ENCODE assay signal across 14 cellular contexts in the genomic region with DNA sequence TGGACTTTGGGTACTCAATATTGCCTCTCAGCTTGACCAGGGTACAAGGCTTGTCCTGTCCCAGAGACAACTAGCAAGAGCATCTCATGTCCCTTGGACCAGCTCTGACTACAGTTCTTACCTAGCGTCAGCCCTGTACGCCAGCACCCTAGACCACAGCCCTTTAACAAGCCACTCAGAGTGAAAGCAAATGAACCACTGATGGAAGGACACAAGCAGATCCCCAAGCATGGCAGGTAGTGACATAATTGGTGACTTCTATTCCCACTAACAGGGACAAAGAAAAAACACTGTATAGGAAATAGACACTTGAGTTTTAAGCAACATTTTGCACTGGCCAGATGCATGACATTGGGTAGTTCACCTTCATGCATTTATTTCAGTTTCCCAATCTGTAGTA. TPM values are rescaled to one million over a fixed set of nuclear protein-coding genes. Genes with fewer than 3 reads are reported as not detected.
DNase-seq lines count a peak whose midpoint lies in the region; ATAC-seq and TF ChIP-seq lines count a peak whose summit lies in the region.
"Had no signal": no experiment of that assay in that cellular context is flagged by ENCODE, and none has a peak within 500 bp of the region (broad histone marks: within the 10 kb centered on the region; RNA-seq: fewer than 3 reads in every experiment).

No MANE protein-coding gene starts in this region.

- intact Hi-C loops in sigmoid colon (cut with DNase I), result no loop called here
- intact Hi-C loops in gastrocnemius medialis (cut with DNase I; ENCODE audit: low total_unique reads), result no loop called here

- H3K9me3 ChIP-seq in sigmoid colon (no peaks in the 10 kb centered on the region), gastrocnemius medialis (no peaks in the 10 kb centered on the region)

- H3K4me1 ChIP-seq in sigmoid colon (no peaks in the 10 kb centered on the region), gastrocnemius medialis (no peaks in the 10 kb centered on the region)

- peak; percentile 83 for ATAC-seq in GM18505 (IDR thresholded peaks at IDR 0.05; ENCODE audit: unreplicated experiment)
- peak; percentile 93 for ATAC-seq in GM19395 (IDR thresholded peaks at IDR 0.05; ENCODE audit: unreplicated experiment)
- ATAC-seq in HG02763 (IDR thresholded peaks at IDR 0.05; ENCODE audit: unreplicated experiment), result peak; percentile 84
- peak; percentile 71 for ATAC-seq in HG03457 (IDR thresholded peaks at IDR 0.05; ENCODE audit: unreplicated experiment)
- no peak for ATAC-seq in HG02973 (IDR thresholded peaks at IDR 0.05; ENCODE audit: unreplicated experiment)
- ATAC-seq in gastrocnemius medialis, result no peak

- no peaks in the 10 kb centered on the region for H3K36me3 ChIP-seq in sigmoid colon
- no peaks in the 10 kb centered on the region for H3K36me3 ChIP-seq in gastrocnemius medialis

- TF ChIP-seq EP300 in sigmoid colon (IDR thresholded peaks at IDR 0.05), result no peak

- WGBS in sigmoid colon, 2 donors, result 84 to 91% methylated on average over 2 of the region's 2 CpGs

- H3K4me3 ChIP-seq in sigmoid colon (no peak overlapping the region), gastrocnemius medialis (no peak overlapping the region)
- H3K4me3 ChIP-seq: PC-9 had no signal

- in situ Hi-C loops in gastrocnemius medialis (cut with MboI; ENCODE audit: low sequenced_read_pairs in 4 of 4), result loop anchor here in 1 of 4 donors (10.0 kb wide), 1 partner anchor 181 kb away; no protein-coding TSS in a partner anchor

- TF ChIP-seq POLR2A in GM18505 (IDR thresholded peaks at IDR 0.05; ENCODE audit: borderline replicate concordance, extremely low read depth, insufficient read depth, insufficient read length) (no peak), sigmoid colon (IDR thresholded peaks at IDR 0.05) (no peak), gastrocnemius medialis (IDR thresholded peaks at IDR 0.05) (no peak)

- TF ChIP-seq CTCF in sigmoid colon (IDR thresholded peaks at IDR 0.05) (no peak), gastrocnemius medialis (IDR thresholded peaks at IDR 0.05 in 4 of 5, conservative IDR thresholded peaks at IDR 0.05 in 1 of 5) (no peak)

- H3K27ac ChIP-seq in sigmoid colon (no peak overlapping the region), gastrocnemius medialis (no peak overlapping the region)
- H3K27ac ChIP-seq: PC-9 had no signal

- DNase-seq in A172 (ENCODE audit: low spot score), result no peak
- no peak for DNase-seq in sigmoid colon
- no peak for DNase-seq in gastrocnemius medialis
- DNase-seq: activated CD8-positive, alpha-beta memory T cell treated with anti-CD3 and anti-CD28 coated beads, Interleukin-2, amount 50 U/mL, for 48 hours; Calu3; hippocampal formation; NCI-H1092 treated with DMSO at 0.1 percent for 48 hours; NCI-H510A; PC-9 had no signal

- H3K27me3 ChIP-seq in sigmoid colon, result no peaks in the 10 kb centered on the region
- no peaks in the 10 kb centered on the region for H3K27me3 ChIP-seq in gastrocnemius medialis

RNA-seq across cellular contexts. Expression of gene LRCH1, which starts 8.8 kb away (rescaled TPM):
- 4.9 and 5.0 TPM in 2 replicates for total RNA-seq in A172 (2014; rRNA removed; shearing (Covaris generic))
- total RNA-seq in sigmoid colon (10 to 100 TPM; 32.4 to 54.0 (median 40.7) TPM), gastrocnemius medialis (1 to 10 TPM; 3.4 to 5.0 (median 3.9) TPM)
- polyA plus RNA-seq in sigmoid colon, result 1 to 10 TPM; 4.2 to 8.4 (median 5.1) TPM

Comparison
In these comparisons a context has a peak if more than half of its experiments do, and no peak if none do; other contexts are left out.
1. ATAC-seq: peak in GM18505 (single experiment), GM19395 (single experiment), HG02763 (single experiment) and HG03457 (single experiment); none in HG02973 (single experiment) and gastrocnemius medialis (0 of 2).